In genomic region chr10:78828647-78829283, GRCh38 we compare ENCODE assay signal across 29 cellular contexts.
"Had no signal": no experiment of that assay in that cellular context is flagged by ENCODE, and none has a peak within 500 bp of the region (broad histone marks: within the 10 kb centered on the region; RNA-seq: fewer than 3 reads in every experiment).

No MANE protein-coding gene starts in this region.

- H3K4me3 ChIP-seq: cardiac muscle cell, colonic mucosa, esophagus squamous epithelium, gastroesophageal sphincter had no signal

- H3K4me3 Mint-ChIP-seq: activated B cell treated with CpG ODN at 0.5 μM for 24 hours; activated CD4-positive, alpha-beta memory T cell treated with anti-CD3 and anti-CD28 coated beads for 36 hours; activated CD8-positive, alpha-beta memory T cell treated with anti-CD3 and anti-CD28 coated beads, Interleukin-2, amount 10 ng/mL, durations not matched to agents 7 days and 5 days; activated CD8-positive, alpha-beta T cell treated with anti-CD3 and anti-CD28 coated beads, Interleukin-2, amount 10 ng/mL, durations not matched to agents 7 days and 5 days; activated naive CD8-positive, alpha-beta T cell; activated T-helper 1 cell treated with anti-CD3 and anti-CD28 coated beads, Interleukin-12 subunit alpha, Interleukin-12 subunit beta, Interleukin-2, Interleukin-4 antibody, amounts not matched to agents 30 ng/mL and 10 ng/mL and 1 ng/mL, durations not matched to agents 14 hours and 24 hours and 36 hours; T-helper 17 cell; T-helper 2 cell treated with Interferon-gamma antibody and Interleukin-4, amounts not matched to agents 5 μg/mL and 100 μg/mL, for 36 hours had no signal

- H3K27ac Mint-ChIP-seq: activated B cell treated with CpG ODN at 0.5 μM for 24 hours; activated CD4-positive, alpha-beta memory T cell treated with anti-CD3 and anti-CD28 coated beads for 36 hours; activated CD8-positive, alpha-beta memory T cell treated with anti-CD3 and anti-CD28 coated beads, Interleukin-2, amount 10 ng/mL, durations not matched to agents 7 days and 5 days; activated CD8-positive, alpha-beta T cell treated with anti-CD3 and anti-CD28 coated beads, Interleukin-2, amount 10 ng/mL, durations not matched to agents 7 days and 5 days; activated naive CD8-positive, alpha-beta T cell; activated T-helper 1 cell treated with anti-CD3 and anti-CD28 coated beads, Interleukin-12 subunit alpha, Interleukin-12 subunit beta, Interleukin-2, Interleukin-4 antibody, amounts not matched to agents 30 ng/mL and 10 ng/mL and 1 ng/mL, durations not matched to agents 14 hours and 24 hours and 36 hours; T-helper 17 cell; T-helper 2 cell treated with Interferon-gamma antibody and Interleukin-4, amounts not matched to agents 5 μg/mL and 100 μg/mL, for 36 hours had no signal

- H3K9me3 Mint-ChIP-seq: activated B cell treated with CpG ODN at 0.5 μM for 24 hours; activated T-helper 1 cell treated with anti-CD3 and anti-CD28 coated beads, Interleukin-12 subunit alpha, Interleukin-12 subunit beta, Interleukin-2, Interleukin-4 antibody, amounts not matched to agents 30 ng/mL and 10 ng/mL and 1 ng/mL, durations not matched to agents 14 hours and 24 hours and 36 hours; T-helper 2 cell treated with Interferon-gamma antibody and Interleukin-4, amounts not matched to agents 5 μg/mL and 100 μg/mL, for 36 hours had no signal

- H3K36me3 ChIP-seq: cardiac muscle cell, colonic mucosa, esophagus squamous epithelium, gastroesophageal sphincter, WERI-Rb-1 had no signal

- H3K9me3 ChIP-seq: colonic mucosa had no signal

- DNase-seq: activated B cell treated with CpG ODN at 0.5 μM for 24 hours; activated CD4-positive, alpha-beta memory T cell treated with anti-CD3 and anti-CD28 coated beads for 36 hours; activated CD4-positive, alpha-beta T cell treated with anti-CD3 and anti-CD28 coated beads for 48 hours; activated CD8-positive, alpha-beta memory T cell treated with anti-CD3 and anti-CD28 coated beads, Interleukin-2, amount 10 ng/mL, durations not matched to agents 7 days and 5 days; activated CD8-positive, alpha-beta memory T cell treated with anti-CD3 and anti-CD28 coated beads, Interleukin-2, amount 50 U/mL, for 4 hours; activated CD8-positive, alpha-beta T cell treated with anti-CD3 and anti-CD28 coated beads, Interleukin-2, amount 10 ng/mL, durations not matched to agents 7 days and 5 days; activated gamma-delta T cell treated with Interleukin-2 at 50 U/mL for 16 hours; activated naive CD4-positive, alpha-beta T cell treated with anti-CD3 and anti-CD28 coated beads, Interleukin-2, amount 50 U/mL, for 16 hours; activated naive CD4-positive, alpha-beta T cell treated with Interleukin-2 at 50 U/mL for 16 hours; activated T-cell treated with anti-CD3 and anti-CD28 coated beads, Interleukin-2, amount 50 U/mL, for 1 hour; activated T-cell treated with anti-CD3 and anti-CD28 coated beads, Interleukin-2, amount 50 U/mL, for 48 hours; amniotic stem cell; central memory CD4-positive, alpha-beta T cell; cerebellar nuclear complex; colonic mucosa; effector CD8-positive, alpha-beta T cell; esophagus squamous epithelium; foreskin melanocyte; T-helper 1 cell; T-helper 17 cell; T1000; WERI-Rb-1 had no signal

- H3K4me1 ChIP-seq: colonic mucosa, esophagus squamous epithelium had no signal

- H3K27ac ChIP-seq: cardiac muscle cell, colonic mucosa, epithelial cell of prostate, esophagus squamous epithelium, gastroesophageal sphincter, WERI-Rb-1 had no signal

- ATAC-seq: activated CD4-positive, CD25-positive, alpha-beta regulatory T cell treated with anti-CD3 and anti-CD28 coated beads, Interleukin-2, amount 50 U/mL, for 24 hours; activated CD8-positive, alpha-beta memory T cell treated with anti-CD3 and anti-CD28 coated beads, Interleukin-2, amount 10 ng/mL, durations not matched to agents 7 days and 5 days; activated CD8-positive, alpha-beta T cell treated with anti-CD3 and anti-CD28 coated beads, Interleukin-2, amount 10 ng/mL, durations not matched to agents 7 days and 5 days; gastroesophageal sphincter; T-helper 17 cell had no signal

- H3K4me1 Mint-ChIP-seq: activated B cell treated with CpG ODN at 0.5 μM for 24 hours; activated CD8-positive, alpha-beta memory T cell treated with anti-CD3 and anti-CD28 coated beads, Interleukin-2, amount 10 ng/mL, durations not matched to agents 7 days and 5 days had no signal

- H3K27me3 ChIP-seq: cardiac muscle cell, colonic mucosa, gastroesophageal sphincter had no signal

- H3K36me3 Mint-ChIP-seq: activated CD4-positive, alpha-beta memory T cell treated with anti-CD3 and anti-CD28 coated beads for 36 hours; activated CD8-positive, alpha-beta memory T cell treated with anti-CD3 and anti-CD28 coated beads, Interleukin-2, amount 10 ng/mL, durations not matched to agents 7 days and 5 days had no signal
